ENCODE assay signal across 8 cellular contexts in genomic region chr21:15738779-15739178, GRCh38. TPM values are rescaled to one million over a fixed set of nuclear protein-coding genes. Genes with fewer than 3 reads are reported as not detected.
DNase-seq lines count a peak whose midpoint lies in the region; ATAC-seq and TF ChIP-seq lines count a peak whose summit lies in the region.
"Not testable (repeated sequence)": the region's sequence is repeated elsewhere in the genome, so short reads cannot be mapped to it uniquely, and the experiment has no call there.

No MANE protein-coding gene starts in this region.

- H4K91ac ChIP-seq in mesenchymal stem cell (ENCODE audit: low read length): not testable (repeated sequence)

- TF ChIP-seq CTCF in endodermal cell (conservative IDR thresholded peaks at IDR 0.05); neural progenitor cell (IDR thresholded peaks at IDR 0.05); upper lobe of right lung (IDR thresholded peaks at IDR 0.05): not testable (repeated sequence)

- not testable (repeated sequence) for H3K27me3 ChIP-seq in CD8-positive, alpha-beta memory T cell (ENCODE audit: insufficient read depth, low read length, poor library complexity, severe bottlenecking); HUES64 (ENCODE audit: insufficient read depth, low read length); endodermal cell (ENCODE audit: control insufficient read depth, insufficient read depth, low read length, poor library complexity, severe bottlenecking); mesenchymal stem cell (ENCODE audit: control insufficient read depth in 1 of 2, insufficient read depth in 1 of 2, low read length in 2 of 2); neural progenitor cell; upper lobe of right lung

- H3K9ac ChIP-seq in HUES64 (ENCODE audit: low read depth, low read length); endodermal cell (ENCODE audit: extremely low read depth, low read length, poor library complexity, severe bottlenecking); mesenchymal stem cell (ENCODE audit: low read length); neural progenitor cell: not testable (repeated sequence)

- peak overlapping the region in 6 of 8 donors; percentile 25 to 91 (median 60) for H3K27ac Mint-ChIP-seq in CD8-positive, alpha-beta memory T cell
- H3K27ac Mint-ChIP-seq in T-helper 17 cell (peak overlapping the region; percentile 90), endodermal cell (peak overlapping the region; percentile 83)
- H3K27ac Mint-ChIP-seq in activated T-helper 17 cell treated with anti-CD3 and anti-CD28 coated beads, Interleukin-2, amount 50 U/mL, for 72 hours: peak overlapping the region; percentile 81
- H3K27ac Mint-ChIP-seq in neural progenitor cell: not testable (repeated sequence)

- H3K4me3 Mint-ChIP-seq in CD8-positive, alpha-beta memory T cell: peak overlapping the region in 5 of 7 donors; percentile 25 to 77 (median 50)
- H3K4me3 Mint-ChIP-seq in T-helper 17 cell: not testable (repeated sequence)
- peak overlapping the region; percentile 82 for H3K4me3 Mint-ChIP-seq in activated T-helper 17 cell treated with anti-CD3 and anti-CD28 coated beads, Interleukin-2, amount 50 U/mL, for 72 hours
- H3K4me3 Mint-ChIP-seq in endodermal cell (peak overlapping the region; percentile 30), neural progenitor cell (peak overlapping the region; percentile 31)

- H3K79me1 ChIP-seq in mesenchymal stem cell (replicated peaks; ENCODE audit: low read length, poor library complexity, severe bottlenecking): not testable (repeated sequence)

- not testable (repeated sequence) for H3K4me3 ChIP-seq in CD8-positive, alpha-beta memory T cell (ENCODE audit: low read length); mesenchymal stem cell (ENCODE audit: insufficient read depth in 1 of 2, low read depth in 1 of 2, low read length in 2 of 2); neural progenitor cell; upper lobe of right lung
- H3K4me3 ChIP-seq in HUES64 (ENCODE audit: low read length): peak overlapping the region; percentile 27; the same call in 1 of the 2 replicates
- H3K4me3 ChIP-seq in endodermal cell (ENCODE audit: low read length): peak overlapping the region; percentile 26

- CTCF ChIA-PET in CD8-positive, alpha-beta memory T cell (lab: Charles Lee): not testable (repeated sequence)

- not testable (repeated sequence) for H3K23ac ChIP-seq in mesenchymal stem cell (ENCODE audit: low read length in 2 of 2)

- not testable (repeated sequence) for H3K27me3 Mint-ChIP-seq in CD8-positive, alpha-beta memory T cell; T-helper 17 cell; activated T-helper 17 cell treated with anti-CD3 and anti-CD28 coated beads, Interleukin-2, amount 50 U/mL, for 72 hours; endodermal cell (ENCODE audit: insufficient read depth); neural progenitor cell (ENCODE audit: insufficient read depth, low read depth)

- not testable (repeated sequence) for H2AFZ ChIP-seq in mesenchymal stem cell (ENCODE audit: low read depth, low read length)
- H2AFZ ChIP-seq in neural progenitor cell (replicated peaks): peak overlapping the region; percentile 3

- H4K8ac ChIP-seq in mesenchymal stem cell (ENCODE audit: low read length): not testable (repeated sequence)

- intact Hi-C loops in upper lobe of right lung (cut with DNase I): not testable (repeated sequence)

- H3K79me2 ChIP-seq in neural progenitor cell (ENCODE audit: low read depth): peaks cover 100% of the 10 kb centered on the region

- WGBS in HUES64: 16% methylated on average over 8 of the region's 10 CpGs
- WGBS in endodermal cell (ENCODE audit: insufficient coverage in 1 of 2, insufficient read length in 1 of 2), 2 experiments: 30 to 33% methylated on average over 2 to 8 of the region's 10 CpGs
- WGBS in mesenchymal stem cell: 22% methylated on average over 6 of the region's 10 CpGs

- not testable (repeated sequence) for H3K4ac ChIP-seq in mesenchymal stem cell (ENCODE audit: low read depth in 1 of 2, low read length in 2 of 2)

- ATAC-seq in T-helper 17 cell; activated T-helper 17 cell treated with anti-CD3 and anti-CD28 coated beads, Interleukin-2, amount 50 U/mL, for 72 hours (replicated peaks); upper lobe of right lung: not testable (repeated sequence)

- H2BK15ac ChIP-seq in mesenchymal stem cell (ENCODE audit: low read depth, poor library complexity, severe bottlenecking): not testable (repeated sequence)

- peaks cover 0 to 18% (median 7%) of the 10 kb centered on the region in 3 donors for H3K36me3 Mint-ChIP-seq in CD8-positive, alpha-beta memory T cell
- not testable (repeated sequence) for H3K36me3 Mint-ChIP-seq in T-helper 17 cell (ENCODE audit: low read depth); activated T-helper 17 cell treated with anti-CD3 and anti-CD28 coated beads, Interleukin-2, amount 50 U/mL, for 72 hours (ENCODE audit: low read depth)
- peaks cover 27% of the 10 kb centered on the region for H3K36me3 Mint-ChIP-seq in endodermal cell (ENCODE audit: low read depth)
- H3K36me3 Mint-ChIP-seq in neural progenitor cell: peaks cover 52% of the 10 kb centered on the region

- POLR2A ChIA-PET in CD8-positive, alpha-beta memory T cell (lab: Charles Lee): not testable (repeated sequence)

- not testable (repeated sequence) for H3K36me3 ChIP-seq in CD8-positive, alpha-beta memory T cell (ENCODE audit: insufficient read depth, low read length); HUES64 (ENCODE audit: insufficient read depth, low read length); endodermal cell (ENCODE audit: control insufficient read depth, insufficient read depth, low read length); mesenchymal stem cell (ENCODE audit: control insufficient read depth in 1 of 2, insufficient read depth in 2 of 2, low read depth in 1 of 2, low read length in 2 of 2); neural progenitor cell; upper lobe of right lung

- H3K27ac ChIP-seq in CD8-positive, alpha-beta memory T cell (ENCODE audit: low read depth, low read length); endodermal cell (ENCODE audit: low read depth, low read length); mesenchymal stem cell (ENCODE audit: low read length, poor library complexity, severe bottlenecking); neural progenitor cell: not testable (repeated sequence)
- H3K27ac ChIP-seq in HUES64 (ENCODE audit: low read depth, low read length): peak overlapping the region; percentile 53; the same call in 1 of the 2 replicates
- H3K27ac ChIP-seq in upper lobe of right lung: peak overlapping the region; percentile 11

- peaks cover 93 to 100% (median 100%) of the 10 kb centered on the region in 3 donors for H3K4me1 Mint-ChIP-seq in CD8-positive, alpha-beta memory T cell
- peaks cover 62% of the 10 kb centered on the region for H3K4me1 Mint-ChIP-seq in T-helper 17 cell
- H3K4me1 Mint-ChIP-seq in activated T-helper 17 cell treated with anti-CD3 and anti-CD28 coated beads, Interleukin-2, amount 50 U/mL, for 72 hours: peaks cover 58% of the 10 kb centered on the region
- H3K4me1 Mint-ChIP-seq in endodermal cell: peaks cover 51% of the 10 kb centered on the region
- H3K4me1 Mint-ChIP-seq in neural progenitor cell: peaks cover 27% of the 10 kb centered on the region

- H4K20me1 ChIP-seq in neural progenitor cell (ENCODE audit: low read depth): not testable (repeated sequence)

- not testable (repeated sequence) for H3K9me3 Mint-ChIP-seq in CD8-positive, alpha-beta memory T cell; activated T-helper 17 cell treated with anti-CD3 and anti-CD28 coated beads, Interleukin-2, amount 50 U/mL, for 72 hours
- peaks cover 11% of the 10 kb centered on the region for H3K9me3 Mint-ChIP-seq in endodermal cell
- peaks cover 66% of the 10 kb centered on the region for H3K9me3 Mint-ChIP-seq in neural progenitor cell

- H2BK5ac ChIP-seq in mesenchymal stem cell (ENCODE audit: low read depth, low read length, poor library complexity, severe bottlenecking): not testable (repeated sequence)

- not testable (repeated sequence) for H3K14ac ChIP-seq in mesenchymal stem cell (ENCODE audit: low read length in 2 of 2)

- H2BK120ac ChIP-seq in mesenchymal stem cell (ENCODE audit: low read depth, low read length): not testable (repeated sequence)

- not testable (repeated sequence) for H2BK12ac ChIP-seq in mesenchymal stem cell (ENCODE audit: low read length in 2 of 2)

- not testable (repeated sequence) for H3K9me3 ChIP-seq in CD8-positive, alpha-beta memory T cell (ENCODE audit: low read length); HUES64 (ENCODE audit: insufficient read depth, low read depth, low read length); T-helper 17 cell (ENCODE audit: control insufficient read depth, low read length, poor library complexity, severe bottlenecking); mesenchymal stem cell (ENCODE audit: control insufficient read depth, low read length); neural progenitor cell (ENCODE audit: low read depth); upper lobe of right lung
- H3K9me3 ChIP-seq in endodermal cell (ENCODE audit: control insufficient read depth, low read length): peaks cover 20% of the 10 kb centered on the region

- H2AK5ac ChIP-seq in mesenchymal stem cell (ENCODE audit: low read length, severe bottlenecking): not testable (repeated sequence)

- peak overlapping the region; percentile 19 for H3K4me2 ChIP-seq in mesenchymal stem cell (ENCODE audit: low read length, poor library complexity, severe bottlenecking)
- peak overlapping the region; percentile 71 for H3K4me2 ChIP-seq in neural progenitor cell

- not testable (repeated sequence) for DNase-seq in CD8-positive, alpha-beta memory T cell; T-helper 17 cell; upper lobe of right lung
- DNase-seq in endodermal cell: peak; percentile 58
- peak; percentile 24 for DNase-seq in mesenchymal stem cell
- peak; percentile 21 for DNase-seq in neural progenitor cell (ENCODE audit: low spot score)

- H3F3A ChIP-seq in neural progenitor cell (ENCODE audit: low read depth): not testable (repeated sequence)

- peaks cover 84% of the 10 kb centered on the region for H3K4me1 ChIP-seq in CD8-positive, alpha-beta memory T cell (ENCODE audit: insufficient read depth, low read length)
- H3K4me1 ChIP-seq in HUES64 (ENCODE audit: insufficient read depth, low read length) (peaks cover 57% of the 10 kb centered on the region), neural progenitor cell (peaks cover 32% of the 10 kb centered on the region), upper lobe of right lung (peaks cover 61% of the 10 kb centered on the region)
- not testable (repeated sequence) for H3K4me1 ChIP-seq in endodermal cell (ENCODE audit: control insufficient read depth, insufficient read depth, low read length); mesenchymal stem cell (ENCODE audit: control insufficient read depth, insufficient read depth, low read depth, low read length)

- not testable (repeated sequence) for H3K18ac ChIP-seq in mesenchymal stem cell (ENCODE audit: low read depth in 1 of 2, low read length in 2 of 2)

RNA-seq across cellular contexts. Expression of gene USP25, which starts 9.0 kb away (rescaled TPM):
- 10 to 100 TPM; 32.9 to 36.1 TPM for total RNA-seq in CD8-positive, alpha-beta memory T cell
- 29.0 TPM for polyA plus RNA-seq in CD8-positive, alpha-beta memory T cell
- polyA plus RNA-seq in HUES64 (2013, experiment 1 of 2): 20.0 TPM
- polyA plus RNA-seq in HUES64 (2013, experiment 2 of 2): 20.1 TPM
- total RNA-seq in T-helper 17 cell (10 to 100 TPM; 52.0 to 66.7 TPM), endodermal cell (10 to 100 TPM; 31.4 to 34.9 TPM), neural progenitor cell (ENCODE audit: low replicate concordance) (19.2 and 36.4 TPM in 2 replicates), upper lobe of right lung (65.0 TPM)
- total RNA-seq in activated T-helper 17 cell treated with anti-CD3 and anti-CD28 coated beads, Interleukin-2, amount 50 U/mL, for 72 hours: 10 to 100 TPM; 21.3 to 35.3 TPM
- polyA plus RNA-seq in endodermal cell (2013, experiment 1 of 2): 23.5 TPM
- polyA plus RNA-seq in endodermal cell (2013, experiment 2 of 2): 23.4 TPM
- polyA plus RNA-seq in mesenchymal stem cell (2013, experiment 1 of 2): 24.1 TPM
- polyA plus RNA-seq in mesenchymal stem cell (2013, experiment 2 of 2): 25.0 TPM
